11 cellular contexts compared by ENCODE assay signal in genomic region chr3:153173758-153174516, GRCh38. TPM values are rescaled to one million over a fixed set of nuclear protein-coding genes. Genes with fewer than 3 reads are reported as not detected.
A peak's percentile ranks its signal among the peaks of the same experiment; 100 is the strongest.
DNase-seq lines count a peak whose midpoint lies in the region; TF ChIP-seq lines count a peak whose summit lies in the region.
"Had no signal": no experiment of that assay in that cellular context is flagged by ENCODE, and none has a peak within 500 bp of the region (broad histone marks: within the 10 kb centered on the region; RNA-seq: fewer than 3 reads in every experiment).

No MANE protein-coding gene starts in this region.

- DNase-seq in NCI-H524 (lab: John Stamatoyannopoulos, UW), result peak; percentile 8 to 50
- DNase-seq in NCI-H524 treated with DMSO at 0.1 percent for 48 hours (lab: John Stamatoyannopoulos, UW), result no peak
- peak; percentile 55 for DNase-seq in M059J (ENCODE audit: low read depth)
- peak; percentile 35 to 79 for DNase-seq in T47D (ENCODE audit: low read depth in 1 of 2, low spot score in 1 of 2)
- peak; percentile 44 for DNase-seq in mesenchymal stem cell
- no peak for DNase-seq in SW480 (ENCODE audit: low spot score)
- no peak for DNase-seq in Peyer's patch
- DNase-seq in Caco-2, result no peak
- DNase-seq: 8988T, NCI-H1105 treated with DMSO at 0.1 percent for 48 hours, upper lobe of right lung had no signal

- in situ Hi-C loops in T47D (cut with HindIII; ENCODE audit: low pct_unique_long_range_greater_than_20kb, low sequenced_read_pairs), result no loop called here

- H3K4ac ChIP-seq in mesenchymal stem cell (ENCODE audit: low read depth in 1 of 2, low read length in 2 of 2), result no peak overlapping the region

- TF ChIP-seq POLR2A in Peyer's patch (IDR thresholded peaks at IDR 0.05), result no peak

- no peaks in the 10 kb centered on the region for H3K79me1 ChIP-seq in mesenchymal stem cell (replicated peaks; ENCODE audit: low read length, poor library complexity, severe bottlenecking)

- intact Hi-C loops in Caco-2 (cut with micrococcal nuclease; ENCODE audit: unreplicated experiment), result no loop called here

- no peak overlapping the region for H2BK5ac ChIP-seq in mesenchymal stem cell (ENCODE audit: low read depth, low read length, poor library complexity, severe bottlenecking)

- no peak overlapping the region for H3K9ac ChIP-seq in mesenchymal stem cell (ENCODE audit: low read length)

- H3K4me1 Mint-ChIP-seq in Caco-2 (ENCODE audit: low read depth, unreplicated experiment), result no peaks in the 10 kb centered on the region

- no peak for TF ChIP-seq CTCF in Peyer's patch (IDR thresholded peaks at IDR 0.05)
- peak in 1 of 2 experiments; percentile 37 for TF ChIP-seq CTCF in Caco-2 (IDR thresholded peaks at IDR 0.05; ENCODE audit: insufficient read depth in 1 of 2, low read depth in 1 of 2, low read length in 1 of 2, severe bottlenecking in 1 of 2, unreplicated experiment in 1 of 2)

- H3K4me2 ChIP-seq in mesenchymal stem cell (ENCODE audit: low read length, poor library complexity, severe bottlenecking), result no peak overlapping the region

- H3K4me1 ChIP-seq in mesenchymal stem cell (ENCODE audit: control insufficient read depth, insufficient read depth, low read depth, low read length), result peaks cover 4% of the 10 kb centered on the region
- no peaks in the 10 kb centered on the region for H3K4me1 ChIP-seq in Peyer's patch
- H3K4me1 ChIP-seq in Caco-2, result no peaks in the 10 kb centered on the region
- H3K4me1 ChIP-seq: upper lobe of right lung had no signal

- H3K4me3 Mint-ChIP-seq in Caco-2 (ENCODE audit: unreplicated experiment), result no peak overlapping the region

- H3K36me3 Mint-ChIP-seq in Caco-2 (ENCODE audit: insufficient read depth, unreplicated experiment), result no peaks in the 10 kb centered on the region

- POLR2A ChIA-PET in Caco-2 (lab: Charles Lee), result no interaction called here

- H3K18ac ChIP-seq in mesenchymal stem cell (ENCODE audit: low read depth in 1 of 2, low read length in 2 of 2), result no peak overlapping the region

- no peaks in the 10 kb centered on the region for H3K27me3 ChIP-seq in mesenchymal stem cell (ENCODE audit: control insufficient read depth in 1 of 2, insufficient read depth in 1 of 2, low read length in 2 of 2)
- H3K27me3 ChIP-seq in Peyer's patch, result no peaks in the 10 kb centered on the region
- no peaks in the 10 kb centered on the region for H3K27me3 ChIP-seq in Caco-2 (replicated peaks; ENCODE audit: control insufficient read depth, insufficient read depth, low read length)
- H3K27me3 ChIP-seq: upper lobe of right lung had no signal

- no peak overlapping the region for H2AK5ac ChIP-seq in mesenchymal stem cell (ENCODE audit: low read length, severe bottlenecking)

- CTCF ChIA-PET in Caco-2 (lab: Charles Lee), result interaction anchor here (0.6 to 1.3 kb wide), 4 partner anchors 13 to 275 kb away, joined by 3 to 6 read pairs (median 4); no protein-coding TSS in a partner anchor

- no peak overlapping the region for H3K23ac ChIP-seq in mesenchymal stem cell (ENCODE audit: low read length in 2 of 2)

- H3K9me3 ChIP-seq in mesenchymal stem cell (ENCODE audit: control insufficient read depth, low read length) (peaks cover 10% of the 10 kb centered on the region), Peyer's patch (no peaks in the 10 kb centered on the region), Caco-2 (no peaks in the 10 kb centered on the region)
- H3K9me3 ChIP-seq: upper lobe of right lung had no signal

- H3K4me3 ChIP-seq in mesenchymal stem cell (ENCODE audit: insufficient read depth in 1 of 2, low read depth in 1 of 2, low read length in 2 of 2), result no peak overlapping the region
- no peak overlapping the region for H3K4me3 ChIP-seq in Peyer's patch
- H3K4me3 ChIP-seq in Caco-2 (ENCODE audit: low read depth, low read length), result no peak overlapping the region
- H3K4me3 ChIP-seq: upper lobe of right lung had no signal

- no peak overlapping the region for H2BK15ac ChIP-seq in mesenchymal stem cell (ENCODE audit: low read depth, poor library complexity, severe bottlenecking)

- H3K9me3 Mint-ChIP-seq in Caco-2 (ENCODE audit: unreplicated experiment), result no peaks in the 10 kb centered on the region

- no peak overlapping the region for H4K91ac ChIP-seq in mesenchymal stem cell (ENCODE audit: low read length)

- peak overlapping the region in 1 of 2 experiments; percentile 42 for H2BK12ac ChIP-seq in mesenchymal stem cell (ENCODE audit: low read length in 2 of 2)

- H3K36me3 ChIP-seq in mesenchymal stem cell (ENCODE audit: control insufficient read depth in 1 of 2, insufficient read depth in 2 of 2, low read depth in 1 of 2, low read length in 2 of 2) (peaks cover 0 to 9% of the 10 kb centered on the region in 2 experiments), Peyer's patch (no peaks in the 10 kb centered on the region), Caco-2 (ENCODE audit: control insufficient read depth, insufficient read depth, low read length) (no peaks in the 10 kb centered on the region)
- H3K36me3 ChIP-seq: upper lobe of right lung had no signal

- no peak overlapping the region for H2AFZ ChIP-seq in mesenchymal stem cell (ENCODE audit: low read depth, low read length)

- no peak overlapping the region for H3K27ac Mint-ChIP-seq in Caco-2 (ENCODE audit: unreplicated experiment)

- WGBS in mesenchymal stem cell, result 82% methylated on average over 3 of the region's 6 CpGs

- no peak overlapping the region for H2BK120ac ChIP-seq in mesenchymal stem cell (ENCODE audit: low read depth, low read length)

- H3K14ac ChIP-seq in mesenchymal stem cell (ENCODE audit: low read length in 2 of 2), result peak overlapping the region in 1 of 2 experiments; percentile 65

- no peak overlapping the region for H4K8ac ChIP-seq in mesenchymal stem cell (ENCODE audit: low read length)

- no peaks in the 10 kb centered on the region for H3K27me3 Mint-ChIP-seq in Caco-2 (ENCODE audit: insufficient read depth, unreplicated experiment)

- H3K27ac ChIP-seq in mesenchymal stem cell (ENCODE audit: low read length, poor library complexity, severe bottlenecking) (no peak overlapping the region), Peyer's patch (no peak overlapping the region)
- H3K27ac ChIP-seq: upper lobe of right lung had no signal

- no TSS peak for BruUV-seq in Caco-2 (replicated peaks; lab: Mats Ljungman, UMichigan)

RNA-seq across cellular contexts. Expression of gene RAP2B, which starts 11.9 kb away (rescaled TPM):
- 13.0 and 20.4 TPM in 2 replicates for total RNA-seq in M059J (2014; rRNA removed; shearing (Covaris generic))
- 9.5 TPM for polyA plus RNA-seq in mesenchymal stem cell (2013, experiment 1 of 2)
- polyA plus RNA-seq in mesenchymal stem cell (2013, experiment 2 of 2), result 10.1 TPM
- 10 to 100 TPM in 2 of 4 donors, 1 to 10 TPM in 2; 5.0 to 12.7 (median 10.1) TPM for total RNA-seq in Peyer's patch
- 11.5 and 13.2 TPM in 2 replicates for total RNA-seq in Caco-2 (2022)

Comparison
In these comparisons a context has a peak if more than half of its experiments do, and no peak if none do; other contexts are left out.
1. DNase-seq: peak in NCI-H524 (2 of 2), M059J (single experiment), T47D (2 of 2) and mesenchymal stem cell (single experiment); none in NCI-H524 treated with DMSO at 0.1 percent for 48 hours (single experiment), SW480 (single experiment), Peyer's patch (0 of 3) and Caco-2 (0 of 2).